11 cellular contexts compared by ENCODE assay signal in genomic region chr14:56199976-56200577, GRCh38.
A peak's percentile ranks its signal among the peaks of the same experiment; 100 is the strongest.
DNase-seq lines count a peak whose midpoint lies in the region; ATAC-seq, FAIRE-seq and TF ChIP-seq lines count a peak whose summit lies in the region.
"Had no signal": no experiment of that assay in that cellular context is flagged by ENCODE, and none has a peak within 500 bp of the region (broad histone marks: within the 10 kb centered on the region; RNA-seq: fewer than 3 reads in every experiment).

No MANE protein-coding gene starts in this region.

- intact Hi-C loops in heart left ventricle (cut with DNase I) (no loop called here), left cardiac atrium (cut with DNase I) (no loop called here)

- H3K4me3 ChIP-seq in heart left ventricle = no peak overlapping the region

- TF ChIP-seq POLR2A in heart left ventricle (IDR thresholded peaks at IDR 0.05) = no peak

- ATAC-seq in heart left ventricle (no peak), left cardiac atrium (no peak), HG03045 (IDR thresholded peaks at IDR 0.05; ENCODE audit: unreplicated experiment) (peak; percentile 55)
- ATAC-seq: stimulated activated effector memory CD8-positive, alpha-beta T cell treated with anti-CD3 and anti-CD28 coated beads, Interleukin-12 subunit alpha, Interleukin-12 subunit beta, amount 100 ng/mL, for 72 hours had no signal

- H3K4me1 ChIP-seq in heart left ventricle = peaks cover 0 to 28% (median 15%) of the 10 kb centered on the region in 12 donors

- no peaks in the 10 kb centered on the region for H3K27me3 ChIP-seq in heart left ventricle

- FAIRE-seq in endometrium (lab: Jason Lieb, UNC) (peak; percentile 37), urothelium cell line (lab: Jason Lieb, UNC) (peak; percentile 55)

- TF ChIP-seq CTCF in heart left ventricle (IDR thresholded peaks at IDR 0.05) = no peak

- peak overlapping the region in 9 of 12 donors; percentile 2 to 80 (median 64) for H3K27ac ChIP-seq in heart left ventricle

- DNase-seq in heart left ventricle (no peak), left cardiac atrium (no peak), urothelium cell line (ENCODE audit: low spot score) (no peak), UCSD-AML1 (lab: John Stamatoyannopoulos, UW; ENCODE audit: unreplicated experiment) (no peak), T-helper 1 cell (no peak), foreskin melanocyte (no peak)
- DNase-seq: dermis blood vessel endothelial cell, NCI-H2171 had no signal

- H3K9me3 ChIP-seq in heart left ventricle = no peaks in the 10 kb centered on the region

- H3K36me3 ChIP-seq in heart left ventricle = no peaks in the 10 kb centered on the region

- 76 to 88% (median 82%) methylated on average over 7 of the region's 7 CpGs for WGBS in heart left ventricle, 4 donors
